Comparison of ENCODE assay signal across 8 cellular contexts in genomic region chr5:79858097-79858723, GRCh38.
DNase-seq lines count a peak whose midpoint lies in the region; ATAC-seq and TF ChIP-seq lines count a peak whose summit lies in the region.

No MANE protein-coding gene starts in this region.

- dilution Hi-C loops in mammary epithelial cell (cut with HindIII; ENCODE audit: low sequenced_read_pairs): loop anchor here (25.0 kb wide), 1 partner anchor 454 kb away; the partner anchor contains the start of gene SPZ1

- no peak overlapping the region for H2AFZ ChIP-seq in mammary epithelial cell (ENCODE audit: low read depth, low read length)

- H3K4me3 ChIP-seq in WI38 (ENCODE audit: low read depth, low read length) (no peak overlapping the region), mammary epithelial cell (replicated peaks in 1 of 3; ENCODE audit: insufficient read depth in 1 of 3, low read depth in 2 of 3, low read length in 3 of 3) (no peak overlapping the region)

- H3K4me1 ChIP-seq in mammary epithelial cell (ENCODE audit: insufficient read depth, low read length): peaks cover 7% of the 10 kb centered on the region

- H3K9me3 ChIP-seq in mammary epithelial cell (replicated peaks; ENCODE audit: insufficient read depth, low read length): no peaks in the 10 kb centered on the region

- 25% methylated on average over 6 of the region's 6 CpGs for WGBS in mammary epithelial cell (ENCODE audit: low coverage, missing lambda C conversion rate)

- no peak overlapping the region for H3K9ac ChIP-seq in mammary epithelial cell (ENCODE audit: insufficient read depth, low read length)

- in situ Hi-C loops in mammary epithelial cell (cut with MboI; ENCODE audit: low sequenced_read_pairs in 2 of 2): loop anchor here (10.0 to 25.0 kb wide), 2 partner anchors 229 to 293 kb away; no protein-coding TSS in a partner anchor

- TF ChIP-seq CTCF in WI38 (IDR thresholded peaks at IDR 0.05; ENCODE audit: low read depth, low read length) (peak; percentile 96), mammary epithelial cell (conservative IDR thresholded peaks at IDR 0.05 in 1 of 2, IDR thresholded peaks at IDR 0.05 in 1 of 2; ENCODE audit: extremely low read depth in 1 of 2, insufficient read depth in 1 of 2, low read depth in 1 of 2, low read length in 2 of 2) (peak; percentile 93 to 97)

- CTCF ChIA-PET in mammary epithelial cell (lab: Charles Lee; ENCODE audit: low non-redundant PET): no interaction called here

- H3K36me3 ChIP-seq in mammary epithelial cell (ENCODE audit: insufficient read depth, low read length): no peaks in the 10 kb centered on the region

- intact Hi-C loops in mammary epithelial cell (cut with micrococcal nuclease): loop anchor here (1.0 to 5.0 kb wide), 5 partner anchors 155 to 833 kb away; no protein-coding TSS in a partner anchor

- no peak for ATAC-seq in HG03135 (IDR thresholded peaks at IDR 0.05; ENCODE audit: unreplicated experiment)

- no TSS peak for BruUV-seq in mammary epithelial cell (replicated peaks; lab: Mats Ljungman, UMichigan)

- no peak overlapping the region for H3K27ac ChIP-seq in mammary epithelial cell (ENCODE audit: insufficient read depth, low read depth, low read length)

- DNase-seq in NCI-H2196 (lab: John Stamatoyannopoulos, UW; ENCODE audit: unreplicated experiment) (peak; percentile 57), NCI-H2196 treated with DMSO at 0.1 percent for 48 hours (lab: John Stamatoyannopoulos, UW; ENCODE audit: unreplicated experiment) (no peak), NCI-H1092 treated with DMSO at 0.1 percent for 48 hours (lab: John Stamatoyannopoulos, UW) (peak; percentile 12), mammary epithelial cell (peak; percentile 45), islet precursor cell (peak; percentile 83)
- DNase-seq in stimulated activated CD4-positive, alpha-beta T cell treated with anti-CD3 and anti-CD28 coated beads, Interleukin-1b, Interleukin-23, amount 100 ng/mL, for 24 hours (ENCODE audit: low read depth in 4 of 4, low spot score in 1 of 4): peak; percentile 62 to 88 (median 68)

- H4K20me1 ChIP-seq in mammary epithelial cell (ENCODE audit: insufficient read depth, low read length): no peaks in the 10 kb centered on the region

- no peak overlapping the region for H3K4me2 ChIP-seq in mammary epithelial cell (ENCODE audit: insufficient read depth, low read depth, low read length)

- no peaks in the 10 kb centered on the region for H3K79me2 ChIP-seq in mammary epithelial cell (ENCODE audit: insufficient read depth, low read length)

- H3K27me3 ChIP-seq in mammary epithelial cell (ENCODE audit: insufficient read depth, low read length): peaks cover 3% of the 10 kb centered on the region
